ENCODE assay signal across 14 cellular contexts in genomic region chr18:77251730-77252050, GRCh38. TPM values are rescaled to one million over a fixed set of nuclear protein-coding genes. Genes with fewer than 3 reads are reported as not detected.
"Had no signal": no experiment of that assay in that cellular context is flagged by ENCODE, and none has a peak within 500 bp of the region (broad histone marks: within the 10 kb centered on the region; RNA-seq: fewer than 3 reads in every experiment).

No MANE protein-coding gene starts in this region.

- H3K27ac Mint-ChIP-seq: memory B cell; nephron; T-helper 2 cell treated with Interferon-gamma antibody and Interleukin-4, amounts not matched to agents 5 μg/mL and 100 μg/mL, for 36 hours had no signal

- H3K9me3 ChIP-seq: ovary, thyroid gland, uterus had no signal

- H3K36me3 ChIP-seq: left lung, ovary, thyroid gland, uterus had no signal

- H3K36me3 Mint-ChIP-seq: memory B cell had no signal

- H3K4me3 ChIP-seq: left lung, ovary, thyroid gland, uterus had no signal

- ATAC-seq: left lung had no signal

- H3K27ac ChIP-seq: left lung, ovary, thyroid gland, uterus had no signal

- H3K4me3 Mint-ChIP-seq: memory B cell; T-helper 2 cell treated with Interferon-gamma antibody and Interleukin-4, amounts not matched to agents 5 μg/mL and 100 μg/mL, for 36 hours had no signal

- DNase-seq: activated CD4-positive, alpha-beta T cell treated with anti-CD3 and anti-CD28 coated beads, Interleukin-2, amount 50 U/mL, for 48 hours; activated CD4-positive, CD25-positive, alpha-beta regulatory T cell treated with anti-CD3 and anti-CD28 coated beads, Interleukin-2, amount 50 U/mL, for 72 hours; activated CD8-positive, alpha-beta memory T cell treated with anti-CD3 and anti-CD28 coated beads, Interleukin-2, amount 50 U/mL, for 4 hours; effector CD4-positive, alpha-beta T cell; ovary; thyroid gland; uterus had no signal

- H3K27me3 ChIP-seq: ovary had no signal

RNA-seq across cellular contexts. Expression of gene GALR1, which starts 2.0 kb away (rescaled TPM):
- total RNA-seq: astrocyte, fibroblast of lung, left lung, skeletal muscle tissue had no signal
